In genomic region chr15:98903377-98904018, GRCh38 we compare ENCODE assay signal across 12 cellular contexts.
DNase-seq lines count a peak whose midpoint lies in the region; ATAC-seq and TF ChIP-seq lines count a peak whose summit lies in the region.
"Had no signal": no experiment of that assay in that cellular context is flagged by ENCODE, and none has a peak within 500 bp of the region (broad histone marks: within the 10 kb centered on the region; RNA-seq: fewer than 3 reads in every experiment).

No MANE protein-coding gene starts in this region.

- 35% methylated on average over 9 of the region's 9 CpGs for WGBS in smooth muscle cell (ENCODE audit: low lambda C conversion rate)
- WGBS in aorta, 2 donors: 72 to 74% methylated on average over 9 of the region's 9 CpGs

- H3K36me3 ChIP-seq in SJSA1 (peaks cover 21% of the 10 kb centered on the region), fibroblast of lung (ENCODE audit: control insufficient read depth, insufficient read depth, low read length) (no peaks in the 10 kb centered on the region), smooth muscle cell (ENCODE audit: low read depth) (no peaks in the 10 kb centered on the region), aorta (ENCODE audit: control insufficient read depth in 1 of 2, insufficient read depth in 2 of 2, low read length in 1 of 2) (no peaks in the 10 kb centered on the region)

- H2AFZ ChIP-seq in fibroblast of lung (ENCODE audit: low read length) (no peak overlapping the region), smooth muscle cell (ENCODE audit: low read depth) (no peak overlapping the region)

- H3K27me3 ChIP-seq in SJSA1 (replicated peaks) (no peaks in the 10 kb centered on the region), fibroblast of lung (ENCODE audit: control insufficient read depth, insufficient read depth, low read length) (no peaks in the 10 kb centered on the region), smooth muscle cell (ENCODE audit: low read depth) (no peaks in the 10 kb centered on the region), aorta (ENCODE audit: control insufficient read depth in 1 of 2, insufficient read depth in 2 of 2, low read length in 1 of 2) (no peaks in the 10 kb centered on the region)
- H3K27me3 ChIP-seq: tibial nerve had no signal

- in situ Hi-C loops in G401 (cut with HindIII; ENCODE audit: low sequenced_read_pairs): no loop called here

- H3K4me1 ChIP-seq in SJSA1 (replicated peaks) (peaks cover 98% of the 10 kb centered on the region), fibroblast of lung (ENCODE audit: control insufficient read depth, extremely low read depth, insufficient read depth, low read length) (peaks cover 14% of the 10 kb centered on the region), smooth muscle cell (ENCODE audit: low read depth) (peaks cover 41% of the 10 kb centered on the region), aorta (ENCODE audit: control insufficient read depth in 1 of 2, insufficient read depth in 2 of 2, low read length in 2 of 2) (peaks cover 4 to 7% of the 10 kb centered on the region in 2 donors)

- H4K20me1 ChIP-seq in fibroblast of lung (ENCODE audit: control insufficient read depth, extremely low read depth, insufficient read depth, low read length) (no peaks in the 10 kb centered on the region), smooth muscle cell (ENCODE audit: low read depth) (no peaks in the 10 kb centered on the region)

- no peak for ATAC-seq in HG02852 (IDR thresholded peaks at IDR 0.05; ENCODE audit: unreplicated experiment)
- ATAC-seq in aorta (ENCODE audit: low FRiP score): no peak

- TF ChIP-seq CTCF in fibroblast of lung (conservative IDR thresholded peaks at IDR 0.05 in 1 of 2, IDR thresholded peaks at IDR 0.05 in 1 of 2; ENCODE audit: low read depth in 1 of 2, low read length in 2 of 2) (no peak), smooth muscle cell (IDR thresholded peaks at IDR 0.05; ENCODE audit: borderline replicate concordance, insufficient read depth, poor library complexity, severe bottlenecking) (no peak)

- intact Hi-C loops in aorta (cut with DNase I): no loop called here

- H3K4me3 ChIP-seq in SJSA1: no peak overlapping the region
- no peak overlapping the region for H3K4me3 ChIP-seq in fibroblast of lung (replicated peaks in 1 of 4; ENCODE audit: control extremely low read depth in 1 of 4, insufficient read depth in 1 of 4, low read depth in 3 of 4, low read length in 4 of 4)
- no peak overlapping the region for H3K4me3 ChIP-seq in smooth muscle cell
- H3K4me3 ChIP-seq in aorta (ENCODE audit: low read length in 2 of 2): no peak overlapping the region
- H3K4me3 ChIP-seq: tibial nerve had no signal

- H3K27ac ChIP-seq in SJSA1 (peak overlapping the region; percentile 96), fibroblast of lung (ENCODE audit: insufficient read depth, low read length) (peak overlapping the region; percentile 32), smooth muscle cell (ENCODE audit: low read depth) (peak overlapping the region; percentile 97), aorta (ENCODE audit: low read depth in 1 of 2, low read length in 2 of 2) (no peak overlapping the region)
- H3K27ac ChIP-seq: tibial nerve had no signal

- H3K79me2 ChIP-seq in fibroblast of lung (ENCODE audit: control insufficient read depth, insufficient read depth, low read length) (peaks cover 3% of the 10 kb centered on the region), smooth muscle cell (ENCODE audit: low read depth) (peaks cover 47% of the 10 kb centered on the region)

- H3K9ac ChIP-seq in fibroblast of lung (ENCODE audit: insufficient read depth, low read length): no peak overlapping the region
- H3K9ac ChIP-seq in smooth muscle cell (ENCODE audit: low read depth): peak overlapping the region; percentile 86

- H3K9me3 ChIP-seq in SJSA1 (replicated peaks) (no peaks in the 10 kb centered on the region), fibroblast of lung (ENCODE audit: control insufficient read depth, insufficient read depth, low read depth, low read length) (no peaks in the 10 kb centered on the region), smooth muscle cell (replicated peaks; ENCODE audit: low read depth) (no peaks in the 10 kb centered on the region), aorta (ENCODE audit: control insufficient read depth, low read length) (no peaks in the 10 kb centered on the region)
- H3K9me3 ChIP-seq: tibial nerve had no signal

- peaks cover 42% of the 10 kb centered on the region for H3F3A ChIP-seq in smooth muscle cell (ENCODE audit: low read depth)

- peak; percentile 18 to 33 for DNase-seq in activated CD4-positive, alpha-beta T cell treated with anti-CD3 and anti-CD28 coated beads, Interleukin-2, amount 50 U/mL, for 48 hours
- DNase-seq in activated CD4-positive, alpha-beta T cell treated with anti-CD3 and anti-CD28 coated beads, Interleukin-2, amount 50 U/mL, for 1 hour: no peak
- peak; percentile 83 to 97 for DNase-seq in SJSA1 (ENCODE audit: low read depth in 1 of 2, low spot score in 2 of 2)
- DNase-seq in fibroblast of lung (ENCODE audit: low read depth in 2 of 2): peak; percentile 73 to 87
- no peak for DNase-seq in smooth muscle cell (lab: John Stamatoyannopoulos, UW; ENCODE audit: unreplicated experiment)
- no peak for DNase-seq in G401 (ENCODE audit: low spot score)
- DNase-seq in aorta: no peak
- DNase-seq: Kasumi-1; NCI-H524 treated with DMSO at 0.1 percent for 48 hours; stimulated activated CD4-positive, alpha-beta T cell treated with anti-CD3 and anti-CD28 coated beads, Interleukin-2, amount 100 ng/mL, for 48 hours had no signal

- no peak overlapping the region for H3K4me2 ChIP-seq in fibroblast of lung (ENCODE audit: extremely low read depth, insufficient read depth, low read length)
- peak overlapping the region; percentile 42 for H3K4me2 ChIP-seq in smooth muscle cell

Comparison
In these comparisons a context has a peak if more than half of its experiments do, and no peak if none do; other contexts are left out.
1. DNase-seq: peak in activated CD4-positive, alpha-beta T cell treated with anti-CD3 and anti-CD28 coated beads, Interleukin-2, amount 50 U/mL, for 48 hours (2 of 2), SJSA1 (2 of 2) and fibroblast of lung (2 of 2); none in activated CD4-positive, alpha-beta T cell treated with anti-CD3 and anti-CD28 coated beads, Interleukin-2, amount 50 U/mL, for 1 hour (single experiment), smooth muscle cell (single experiment), G401 (single experiment) and aorta (0 of 2).
2. H3K27ac ChIP-seq: peak in SJSA1 (single experiment), fibroblast of lung (single experiment) and smooth muscle cell (single experiment); none in aorta (0 of 2).